In genomic region chr10:31031666-31032514, GRCh38 we compare ENCODE assay signal across 8 cellular contexts. TPM values are rescaled to one million over a fixed set of nuclear protein-coding genes. Genes with fewer than 3 reads are reported as not detected.
A peak's percentile ranks its signal among the peaks of the same experiment; 100 is the strongest.
DNase-seq lines count a peak whose midpoint lies in the region; ATAC-seq, FAIRE-seq and TF ChIP-seq lines count a peak whose summit lies in the region.

Gene ZNF438 (minus strand): TSS chr10:31031865. CDS start chr10:30877034, 154,831 bp downstream.

- ATAC-seq in GM21825 (IDR thresholded peaks at IDR 0.05; ENCODE audit: unreplicated experiment), result peak; percentile 85
- peak; percentile 86 to 96 (median 88) for ATAC-seq in natural killer cell

- H3K27ac ChIP-seq in KOPT-K1 (ENCODE audit: low read depth, low read length, poor library complexity, severe bottlenecking), result peak within 1 kb of the TSS; percentile 98

- no peak for FAIRE-seq in RCC 7860 (lab: Jason Lieb, UNC)

- peaks cover 10 to 11% of the 10 kb centered on the region in 2 donors for H3K4me1 Mint-ChIP-seq in natural killer cell

- H3K9me3 Mint-ChIP-seq in natural killer cell, result no peaks in the 10 kb centered on the region

- no peaks in the 10 kb centered on the region for H3K27me3 Mint-ChIP-seq in natural killer cell (ENCODE audit: low read depth in 2 of 2)

- H3K27ac Mint-ChIP-seq in natural killer cell, result peak within 1 kb of the TSS; percentile 90 to 97

- intact Hi-C loops in natural killer cell (cut with micrococcal nuclease), result loop anchor here (1.0 to 5.0 kb wide), 4 partner anchors 35 to 775 kb away; partner anchors contain the start of gene ZEB1

- peak; percentile 96 for DNase-seq in EH (ENCODE audit: low read depth)
- peak; percentile 92 for DNase-seq in RCC 7860 (ENCODE audit: low spot score)
- peak; percentile 86 to 90 for DNase-seq in activated T-helper 1 cell treated with anti-CD3 and anti-CD28 coated beads, Interleukin-2, amount 50 U/mL, for 16 hours (ENCODE audit: low read depth in 1 of 2, low spot score in 1 of 2)
- peak; percentile 97 for DNase-seq in fibroblast of gingiva (ENCODE audit: low read depth)
- DNase-seq in natural killer cell, result peak; percentile 97
- peak; percentile 90 to 97 (median 94) for DNase-seq in stimulated activated naive CD4-positive, alpha-beta T cell (lab: John Stamatoyannopoulos, UW)

- no peaks in the 10 kb centered on the region for H3K9me3 ChIP-seq in KOPT-K1 (ENCODE audit: insufficient read depth, low read length, poor library complexity, severe bottlenecking)

- no peaks in the 10 kb centered on the region for H3K36me3 ChIP-seq in KOPT-K1 (ENCODE audit: insufficient read depth, low read length)

- no peaks in the 10 kb centered on the region for H3K36me3 Mint-ChIP-seq in natural killer cell

- peak; percentile 73 for TF ChIP-seq CTCF in natural killer cell (IDR thresholded peaks at IDR 0.05)

- H3K4me3 Mint-ChIP-seq in natural killer cell, result peak within 1 kb of the TSS; percentile 94

RNA-seq across cellular contexts. Expression of gene ZNF438, which starts in this region (rescaled TPM):
- 1 to 10 TPM; 2.2 to 3.7 (median 3.7) TPM for total RNA-seq in natural killer cell

Comparison
In these comparisons a context has a peak if more than half of its experiments do, and no peak if none do; other contexts are left out.
1. Peak in every context shown above with its lines: DNase-seq, ATAC-seq and H3K27ac ChIP-seq.